In genomic region chr12:63882844-63883243, GRCh38 we compare ENCODE assay signal across 12 cellular contexts. TPM values are rescaled to one million over a fixed set of nuclear protein-coding genes. Genes with fewer than 3 reads are reported as not detected.
DNase-seq lines count a peak whose midpoint lies in the region; ATAC-seq and TF ChIP-seq lines count a peak whose summit lies in the region.
"Had no signal": no experiment of that assay in that cellular context is flagged by ENCODE, and none has a peak within 500 bp of the region (broad histone marks: within the 10 kb centered on the region; RNA-seq: fewer than 3 reads in every experiment).

No MANE protein-coding gene starts in this region.

- POLR2A ChIA-PET in A673 (lab: Charles Lee; ENCODE audit: low non-redundant PET) = no interaction called here

- BruUV-seq in A673 (replicated peaks; lab: Mats Ljungman, UMichigan) = no TSS peak

- no peak for TF ChIP-seq POLR2A in stomach (IDR thresholded peaks at IDR 0.05)

- intact Hi-C loops in A673 (cut with micrococcal nuclease; ENCODE audit: unreplicated experiment) = no loop called here
- intact Hi-C loops in left ventricle myocardium inferior (cut with micrococcal nuclease) = no loop called here
- intact Hi-C loops in stomach (cut with DNase I; ENCODE audit: low total_unique reads) = no loop called here

- H3K9me3 ChIP-seq in A673 (ENCODE audit: low read depth, low read length, poor library complexity, severe bottlenecking) (no peaks in the 10 kb centered on the region), MG63 (no peaks in the 10 kb centered on the region), left ventricle myocardium inferior (replicated peaks) (no peaks in the 10 kb centered on the region), HAP-1 (no peaks in the 10 kb centered on the region), stomach (no peaks in the 10 kb centered on the region)
- H3K9me3 ChIP-seq: neutrophil had no signal

- H3K27me3 ChIP-seq in A673 (replicated peaks; ENCODE audit: insufficient read depth, low read depth, low read length, poor library complexity) (no peaks in the 10 kb centered on the region), MG63 (no peaks in the 10 kb centered on the region), left ventricle myocardium inferior (ENCODE audit: low read depth) (no peaks in the 10 kb centered on the region), HAP-1 (ENCODE audit: low read depth) (no peaks in the 10 kb centered on the region), stomach (no peaks in the 10 kb centered on the region)
- H3K27me3 ChIP-seq: neutrophil had no signal

- ATAC-seq in HG02981 (IDR thresholded peaks at IDR 0.05; ENCODE audit: unreplicated experiment) = no peak
- ATAC-seq: activated CD4-positive, CD25-positive, alpha-beta regulatory T cell treated with anti-CD3 and anti-CD28 coated beads, Interleukin-2, amount 50 U/mL, for 24 hours had no signal

- H3K27ac ChIP-seq in A673 (ENCODE audit: low read depth, low read length, poor library complexity, severe bottlenecking) (no peak overlapping the region), left ventricle myocardium inferior (replicated peaks) (no peak overlapping the region), stomach (no peak overlapping the region)
- H3K27ac ChIP-seq: neutrophil had no signal

- in situ Hi-C loops in HAP-1 (cut with MboI; ENCODE audit: low sequenced_read_pairs) = no loop called here

- H3K4me3 ChIP-seq in A673 (ENCODE audit: low read depth, low read length, poor library complexity, severe bottlenecking) = no peak overlapping the region
- no peak overlapping the region for H3K4me3 ChIP-seq in MG63
- no peak overlapping the region for H3K4me3 ChIP-seq in left ventricle myocardium inferior
- H3K4me3 ChIP-seq in HAP-1 = no peak overlapping the region
- H3K4me3 ChIP-seq in stomach = no peak overlapping the region

- DNase-seq in A673 (ENCODE audit: low spot score) (peak; percentile 50), MG63 (peak; percentile 5), NCI-H526 treated with DMSO at 0.1 percent for 48 hours (lab: John Stamatoyannopoulos, UW) (peak; percentile 21), left ventricle myocardium inferior (peak; percentile 30), HAP-1 (ENCODE audit: low spot score in 2 of 2) (no peak), RPMI8226 (no peak), stomach (no peak)
- DNase-seq: activated naive CD4-positive, alpha-beta T cell treated with Interleukin-2 at 50 U/mL for 16 hours; effector memory CD4-positive, alpha-beta T cell had no signal

- WGBS in stomach, 5 donors = 52 to 74% (median 69%) methylated on average over 2 of the region's 2 CpGs

- no peaks in the 10 kb centered on the region for H3K36me3 ChIP-seq in A673 (ENCODE audit: insufficient read depth, low read length, poor library complexity, severe bottlenecking)
- peaks cover 4% of the 10 kb centered on the region; the same call in 1 of the 2 replicates for H3K36me3 ChIP-seq in MG63
- H3K36me3 ChIP-seq in left ventricle myocardium inferior = no peaks in the 10 kb centered on the region
- H3K36me3 ChIP-seq in HAP-1 (replicated peaks) = peaks cover 3% of the 10 kb centered on the region
- H3K36me3 ChIP-seq in stomach = no peaks in the 10 kb centered on the region
- H3K36me3 ChIP-seq: neutrophil had no signal

- TF ChIP-seq CTCF in A673 (conservative IDR thresholded peaks at IDR 0.05; ENCODE audit: low read depth, low read length) = no peak
- TF ChIP-seq CTCF in left ventricle myocardium inferior (IDR thresholded peaks at IDR 0.05; ENCODE audit: borderline replicate concordance) = no peak
- no peak for TF ChIP-seq CTCF in stomach (IDR thresholded peaks at IDR 0.05)

- H3K4me1 ChIP-seq in A673 (ENCODE audit: insufficient read depth, low read length, poor library complexity, severe bottlenecking) (peaks cover 12% of the 10 kb centered on the region), left ventricle myocardium inferior (peaks cover 8% of the 10 kb centered on the region), HAP-1 (peaks cover 5% of the 10 kb centered on the region), stomach (no peaks in the 10 kb centered on the region)

- TF ChIP-seq EP300 in stomach (IDR thresholded peaks at IDR 0.05) = no peak

- CTCF ChIA-PET in A673 (lab: Charles Lee) = no interaction called here

RNA-seq across cellular contexts. Expression of gene SRGAP1, which starts 38.3 kb away (rescaled TPM):
- 9.7 and 11.0 TPM in 2 replicates for total RNA-seq in A673 (2021)
- total RNA-seq in MG63 (2014; rRNA removed; shearing (Covaris generic); ENCODE audit: low replicate concordance) = 0.81 and 0.99 TPM in 2 replicates
- 2.3 TPM for total RNA-seq in left ventricle myocardium inferior
- total RNA-seq in stomach = 10 to 100 TPM in 4 of 5 donors, 1 to 10 TPM in 1; 5.7 to 37.9 (median 17.9) TPM
- polyA plus RNA-seq in stomach = 1 to 10 TPM in 1 of 3 donors, under 1 TPM in 2; 0.70 to 1.1 (median 0.92) TPM

Comparison
In these comparisons a context has a peak if more than half of its experiments do, and no peak if none do; other contexts are left out.
1. DNase-seq: peak in A673 (single experiment), MG63 (single experiment), NCI-H526 treated with DMSO at 0.1 percent for 48 hours (single experiment) and left ventricle myocardium inferior (single experiment); none in HAP-1 (0 of 2), RPMI8226 (single experiment) and stomach (single experiment).